15 cellular contexts compared by ENCODE assay signal in the genomic region with DNA sequence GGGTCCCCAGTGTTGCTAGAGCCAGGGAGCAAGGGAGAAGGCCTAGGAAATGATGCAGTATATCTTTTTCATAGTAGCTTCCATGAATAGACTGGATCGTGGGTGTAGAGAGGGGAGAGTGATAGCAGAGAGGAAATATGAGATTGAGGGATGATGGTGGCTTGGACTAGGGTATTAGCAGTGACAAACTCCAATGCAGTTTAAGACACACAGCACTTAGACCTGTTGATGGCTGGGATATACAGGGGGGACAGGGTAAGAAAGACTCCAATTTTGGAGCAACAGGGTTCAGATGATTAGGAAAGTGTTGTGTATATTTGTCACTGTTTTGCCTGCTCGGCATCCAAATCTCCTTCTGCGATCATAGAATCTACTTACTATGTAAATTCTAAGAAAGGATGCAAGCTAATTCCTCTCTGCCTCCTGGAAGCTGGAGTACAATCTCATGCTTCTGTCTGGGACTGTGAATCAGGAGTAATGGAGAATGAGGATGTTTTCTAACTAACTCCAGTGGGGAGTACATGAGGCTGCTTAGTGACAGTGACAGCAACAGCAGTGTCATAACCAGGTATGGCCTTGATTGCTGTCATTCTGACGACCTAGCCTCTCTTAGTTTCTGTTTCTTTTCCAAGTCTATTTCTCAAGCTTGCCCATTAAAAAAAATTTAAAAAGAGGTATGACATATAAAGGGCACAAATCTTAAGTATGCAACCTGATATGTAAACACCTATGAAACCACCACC. TPM values are rescaled to one million over a fixed set of nuclear protein-coding genes. Genes with fewer than 3 reads are reported as not detected.
DNase-seq lines count a peak whose midpoint lies in the region; ATAC-seq and TF ChIP-seq lines count a peak whose summit lies in the region.
"Had no signal": no experiment of that assay in that cellular context is flagged by ENCODE, and none has a peak within 500 bp of the region (broad histone marks: within the 10 kb centered on the region; RNA-seq: fewer than 3 reads in every experiment).

No MANE protein-coding gene starts in this region.

- peak; percentile 70 for ATAC-seq in activated CD8-positive, alpha-beta memory T cell treated with anti-CD3 and anti-CD28 coated beads, Interleukin-2, amount 10 ng/mL, durations not matched to agents 7 days and 5 days
- ATAC-seq in GM21528 (IDR thresholded peaks at IDR 0.05; ENCODE audit: low FRiP score, unreplicated experiment), result peak; percentile 64
- peak; percentile 69 for ATAC-seq in HG03159 (IDR thresholded peaks at IDR 0.05; ENCODE audit: unreplicated experiment)
- peak in 3 of 4 donors; percentile 16 to 66 (median 28) for ATAC-seq in right lobe of liver
- ATAC-seq in HG03457 (IDR thresholded peaks at IDR 0.05; ENCODE audit: unreplicated experiment), result no peak
- ATAC-seq: natural killer cell treated with Interleukin-12 subunit alpha and Interleukin-12 subunit beta and Interleukin-15 and Interleukin-18, amount 100 ng/mL, for 72 hours had no signal

- H3K4me1 ChIP-seq in right lobe of liver, result no peaks in the 10 kb centered on the region

- no peak for TF ChIP-seq CTCF in right lobe of liver (IDR thresholded peaks at IDR 0.05)
- TF ChIP-seq CTCF in CD14-positive monocyte (IDR thresholded peaks at IDR 0.05), result no peak

- peak overlapping the region; percentile 58 for H3K27ac Mint-ChIP-seq in activated CD8-positive, alpha-beta memory T cell treated with anti-CD3 and anti-CD28 coated beads, Interleukin-2, amount 10 ng/mL, durations not matched to agents 7 days and 5 days
- H3K27ac Mint-ChIP-seq in CD14-positive monocyte, result no peak overlapping the region
- H3K27ac Mint-ChIP-seq: natural killer cell treated with Interleukin-12 subunit alpha and Interleukin-12 subunit beta and Interleukin-15 and Interleukin-18, amount 100 ng/mL, for 72 hours had no signal

- no peaks in the 10 kb centered on the region for H3K36me3 ChIP-seq in right lobe of liver

- H3K4me3 Mint-ChIP-seq in activated CD8-positive, alpha-beta memory T cell treated with anti-CD3 and anti-CD28 coated beads, Interleukin-2, amount 10 ng/mL, durations not matched to agents 7 days and 5 days, result peak overlapping the region; percentile 3
- no peak overlapping the region for H3K4me3 Mint-ChIP-seq in CD14-positive monocyte
- H3K4me3 Mint-ChIP-seq: natural killer cell treated with Interleukin-12 subunit alpha and Interleukin-12 subunit beta and Interleukin-15 and Interleukin-18, amount 100 ng/mL, for 72 hours had no signal

- no peaks in the 10 kb centered on the region for H3K9me3 ChIP-seq in right lobe of liver

- no peaks in the 10 kb centered on the region for H3K9me3 Mint-ChIP-seq in activated CD8-positive, alpha-beta memory T cell treated with anti-CD3 and anti-CD28 coated beads, Interleukin-2, amount 10 ng/mL, durations not matched to agents 7 days and 5 days (ENCODE audit: low read depth)
- peaks cover 0 to under 1% (median 0%) of the 10 kb centered on the region in 7 donors for H3K9me3 Mint-ChIP-seq in CD14-positive monocyte
- H3K9me3 Mint-ChIP-seq: natural killer cell treated with Interleukin-12 subunit alpha and Interleukin-12 subunit beta and Interleukin-15 and Interleukin-18, amount 100 ng/mL, for 72 hours had no signal

- H3K27me3 ChIP-seq in right lobe of liver, result no peaks in the 10 kb centered on the region

- no peak for DNase-seq in activated CD8-positive, alpha-beta memory T cell treated with anti-CD3 and anti-CD28 coated beads, Interleukin-2, amount 10 ng/mL, durations not matched to agents 7 days and 5 days
- DNase-seq in activated CD8-positive, alpha-beta memory T cell treated with anti-CD3 and anti-CD28 coated beads, Interleukin-2, amount 50 U/mL, for 48 hours, result no peak
- DNase-seq in right lobe of liver, result no peak
- no peak for DNase-seq in CD14-positive monocyte (ENCODE audit: low spot score)
- no peak for DNase-seq in SKM-1 (lab: John Stamatoyannopoulos, UW; ENCODE audit: unreplicated experiment)
- DNase-seq: activated CD8-positive, alpha-beta memory T cell treated with anti-CD3 and anti-CD28 coated beads, Interleukin-2, amount 50 U/mL, for 4 hours; amniotic stem cell; DMS53; islet precursor cell; Kasumi-1; PC-9 had no signal

- TF ChIP-seq POLR2A in right lobe of liver (IDR thresholded peaks at IDR 0.05), result no peak

- H3K4me3 ChIP-seq in right lobe of liver, result no peak overlapping the region
- H3K4me3 ChIP-seq: PC-9 had no signal

- H3K4me1 Mint-ChIP-seq in activated CD8-positive, alpha-beta memory T cell treated with anti-CD3 and anti-CD28 coated beads, Interleukin-2, amount 10 ng/mL, durations not matched to agents 7 days and 5 days, result peaks cover 31% of the 10 kb centered on the region
- no peaks in the 10 kb centered on the region for H3K4me1 Mint-ChIP-seq in CD14-positive monocyte

- H3K36me3 Mint-ChIP-seq in activated CD8-positive, alpha-beta memory T cell treated with anti-CD3 and anti-CD28 coated beads, Interleukin-2, amount 10 ng/mL, durations not matched to agents 7 days and 5 days, result peaks cover 2% of the 10 kb centered on the region
- H3K36me3 Mint-ChIP-seq in CD14-positive monocyte, result no peaks in the 10 kb centered on the region
- H3K36me3 Mint-ChIP-seq: natural killer cell treated with Interleukin-12 subunit alpha and Interleukin-12 subunit beta and Interleukin-15 and Interleukin-18, amount 100 ng/mL, for 72 hours had no signal

- no peaks in the 10 kb centered on the region for H3K27me3 Mint-ChIP-seq in activated CD8-positive, alpha-beta memory T cell treated with anti-CD3 and anti-CD28 coated beads, Interleukin-2, amount 10 ng/mL, durations not matched to agents 7 days and 5 days
- H3K27me3 Mint-ChIP-seq in CD14-positive monocyte (ENCODE audit: low read depth in 3 of 3), result peaks cover 0 to under 1% (median 0%) of the 10 kb centered on the region in 3 donors

- H3K27ac ChIP-seq in right lobe of liver, result no peak overlapping the region
- H3K27ac ChIP-seq: PC-9 had no signal

- CTCF ChIA-PET in activated CD8-positive, alpha-beta memory T cell treated with anti-CD3 and anti-CD28 coated beads, Interleukin-2, amount 10 ng/mL, durations not matched to agents 7 days and 5 days (lab: Charles Lee), result interaction anchor here (1.1 to 1.4 kb wide), 2 partner anchors 87 to 208 kb away, joined by 3 to 6 read pairs; no protein-coding TSS in a partner anchor

- WGBS in right lobe of liver (ENCODE audit: insufficient coverage, low coverage, low lambda C conversion rate, missing lambda C conversion rate), result 40% methylated on average over 4 of the region's 4 CpGs

- intact Hi-C loops in right lobe of liver (cut with DNase I) (no loop called here), CD14-positive monocyte (cut with micrococcal nuclease) (no loop called here)

RNA-seq across cellular contexts. Expression of a gene that starts 47.5 kb away (rescaled TPM):
- total RNA-seq in activated CD8-positive, alpha-beta memory T cell treated with anti-CD3 and anti-CD28 coated beads, Interleukin-2, amount 10 ng/mL, durations not matched to agents 7 days and 5 days, result 1 to 10 TPM; 1.4 to 2.2 TPM
- total RNA-seq in right lobe of liver, result 1 to 10 TPM; 3.2 to 6.7 (median 4.4) TPM
- not detected for polyA plus RNA-seq in CD14-positive monocyte
